19 cellular contexts compared by ENCODE assay signal in the genomic region with DNA sequence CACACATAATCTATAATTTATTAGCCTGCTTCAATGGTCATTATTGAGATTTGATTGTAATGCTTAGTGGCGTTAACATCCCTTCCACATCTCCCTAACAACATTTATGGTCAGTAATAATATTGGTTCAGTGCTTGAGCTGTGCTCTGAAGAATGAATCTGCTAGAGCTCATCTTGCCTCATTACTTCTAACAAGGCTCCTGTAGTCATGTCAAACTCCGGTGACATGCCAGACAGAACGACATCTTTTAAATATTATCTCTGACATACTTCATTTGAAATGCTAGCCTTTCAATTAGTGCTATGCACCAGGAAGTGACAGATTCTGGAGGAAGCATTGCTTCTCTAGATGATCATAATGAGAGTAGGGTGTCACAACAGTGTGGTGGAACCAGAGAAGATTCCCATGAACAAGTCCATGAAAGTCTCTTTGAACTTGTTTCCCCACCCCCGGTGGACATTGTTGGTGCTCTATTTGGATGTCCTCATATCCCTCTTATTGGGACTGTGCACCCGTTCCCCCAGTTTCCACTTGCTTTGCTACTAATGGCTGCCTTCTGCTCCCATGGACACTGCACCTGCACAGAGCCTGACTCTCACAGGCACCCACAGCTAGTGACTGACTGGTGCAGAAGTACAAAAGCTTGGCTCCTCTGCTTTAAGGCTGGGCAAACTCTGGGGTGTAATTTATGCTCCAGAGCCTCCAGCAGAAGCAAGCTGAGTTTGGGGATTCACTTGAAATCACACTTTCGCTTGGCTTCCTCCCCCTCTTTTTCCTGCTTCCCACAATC.
DNase-seq lines count a peak whose midpoint lies in the region; ATAC-seq and TF ChIP-seq lines count a peak whose summit lies in the region.
"Had no signal": no experiment of that assay in that cellular context is flagged by ENCODE, and none has a peak within 500 bp of the region (broad histone marks: within the 10 kb centered on the region; RNA-seq: fewer than 3 reads in every experiment).

No MANE protein-coding gene starts in this region.

- DNase-seq in H9: no peak
- DNase-seq in IMR-90: no peak
- DNase-seq in inferior parietal cortex (ENCODE audit: extremely low spot score): peak; percentile 4
- DNase-seq in trophoblast cell: peak in 1 of 2 donors; percentile 41
- no peak for DNase-seq in NCI-H187 (lab: John Stamatoyannopoulos, UW)
- DNase-seq in stimulated activated effector memory CD8-positive, alpha-beta T cell treated with anti-CD3 and anti-CD28 coated beads, Interleukin-12 subunit alpha, Interleukin-12 subunit beta, amount 100 ng/mL, for 72 hours (ENCODE audit: low spot score in 2 of 2): no peak
- DNase-seq in upper lobe of right lung: no peak
- DNase-seq: ACHN; BE2C; CD4-positive, CD25-positive, alpha-beta regulatory T cell; CD8-positive, alpha-beta memory T cell; COR-L47; DMS 273 treated with DMSO at 0.1 percent for 48 hours; DND-41; EL; GOT3; H7 had no signal

- H3K9me3 ChIP-seq in H9 (ENCODE audit: control insufficient read depth, low read depth, low read length) (no peaks in the 10 kb centered on the region), IMR-90 (ENCODE audit: control insufficient read depth, insufficient read depth, low read length) (no peaks in the 10 kb centered on the region), trophoblast cell (ENCODE audit: insufficient read depth, low read depth, low read length) (peaks cover 2% of the 10 kb centered on the region), upper lobe of right lung (no peaks in the 10 kb centered on the region)
- H3K9me3 ChIP-seq: BE2C had no signal

- no peak overlapping the region for H4K12ac ChIP-seq in trophoblast cell (ENCODE audit: low read depth, low read length)

- H3K4me3 ChIP-seq in IMR-90 (ENCODE audit: insufficient read depth, low read depth, low read length) (no peak overlapping the region), trophoblast cell (ENCODE audit: low read depth, low read length) (peak overlapping the region; percentile 4), upper lobe of right lung (no peak overlapping the region)
- H3K4me3 ChIP-seq: K562 had no signal

- no peaks in the 10 kb centered on the region for H3K79me1 ChIP-seq in H9 (ENCODE audit: insufficient read depth, low read depth, low read length, poor library complexity, severe bottlenecking)
- H3K79me1 ChIP-seq in IMR-90 (ENCODE audit: low read depth in 1 of 2, low read length in 2 of 2): no peaks in the 10 kb centered on the region
- H3K79me1 ChIP-seq in trophoblast cell (ENCODE audit: low read length): peaks cover 12% of the 10 kb centered on the region

- H2BK120ac ChIP-seq in H9 (ENCODE audit: low read depth, low read length, poor library complexity, severe bottlenecking) (no peak overlapping the region), IMR-90 (ENCODE audit: low read depth, low read length) (peak overlapping the region; percentile 14; the same call in 1 of the 2 replicates), trophoblast cell (ENCODE audit: insufficient read depth, low read length, poor library complexity) (peak overlapping the region; percentile 93)

- in situ Hi-C loops in IMR-90 (cut with MboI; ENCODE audit: low sequenced_read_pairs): no loop called here

- H3K9me3 Mint-ChIP-seq in H9: no peaks in the 10 kb centered on the region
- H3K9me3 Mint-ChIP-seq in stimulated activated effector memory CD8-positive, alpha-beta T cell treated with anti-CD3 and anti-CD28 coated beads, Interleukin-12 subunit alpha, Interleukin-12 subunit beta, amount 100 ng/mL, for 72 hours: peaks cover 8% of the 10 kb centered on the region

- H3K4me1 Mint-ChIP-seq in H9: peaks cover 16 to 20% of the 10 kb centered on the region in 2 experiments
- H3K4me1 Mint-ChIP-seq in stimulated activated effector memory CD8-positive, alpha-beta T cell treated with anti-CD3 and anti-CD28 coated beads, Interleukin-12 subunit alpha, Interleukin-12 subunit beta, amount 100 ng/mL, for 72 hours: no peaks in the 10 kb centered on the region
- H3K4me1 Mint-ChIP-seq: CD4-positive, CD25-positive, alpha-beta regulatory T cell; CD8-positive, alpha-beta memory T cell had no signal

- H3K18ac ChIP-seq in H9 (ENCODE audit: insufficient read length, low read depth, low read length): no peak overlapping the region
- H3K18ac ChIP-seq in IMR-90 (ENCODE audit: low read depth, low read length): no peak overlapping the region
- H3K18ac ChIP-seq in trophoblast cell (ENCODE audit: low read length): peak overlapping the region; percentile 25

- no peak overlapping the region for H2AK9ac ChIP-seq in IMR-90 (replicated peaks; ENCODE audit: low read depth, low read length, poor library complexity)

- CTCF ChIA-PET in IMR-90 (lab: Yijun Ruan, JAX): interaction anchor here (0.6 to 1.5 kb wide), 2 partner anchors 530 to 532 kb away, joined by 3 to 9 read pairs; no protein-coding TSS in a partner anchor

- H2BK15ac ChIP-seq in H9 (ENCODE audit: low read depth, low read length) (no peak overlapping the region), IMR-90 (ENCODE audit: low read depth, low read length) (no peak overlapping the region)

- no peaks in the 10 kb centered on the region for H3K23me2 ChIP-seq in H9 (ENCODE audit: insufficient read length, low read depth, low read length, poor library complexity, severe bottlenecking)

- H4K5ac ChIP-seq in H9 (ENCODE audit: insufficient read length, low read depth, low read length): no peak overlapping the region
- H4K5ac ChIP-seq in IMR-90 (ENCODE audit: low read depth, low read length): no peak overlapping the region

- ATAC-seq in IMR-90 (ENCODE audit: low read depth) (no peak), GM21529 (IDR thresholded peaks at IDR 0.05; ENCODE audit: unreplicated experiment) (no peak), upper lobe of right lung (no peak)
- ATAC-seq in stimulated activated effector memory CD8-positive, alpha-beta T cell treated with anti-CD3 and anti-CD28 coated beads, Interleukin-12 subunit alpha, Interleukin-12 subunit beta, amount 100 ng/mL, for 72 hours: no peak
- ATAC-seq: K562 had no signal

- no peak overlapping the region for H3K4me3 Mint-ChIP-seq in H9
- no peak overlapping the region for H3K4me3 Mint-ChIP-seq in stimulated activated effector memory CD8-positive, alpha-beta T cell treated with anti-CD3 and anti-CD28 coated beads, Interleukin-12 subunit alpha, Interleukin-12 subunit beta, amount 100 ng/mL, for 72 hours
- H3K4me3 Mint-ChIP-seq: CD4-positive, CD25-positive, alpha-beta regulatory T cell; CD8-positive, alpha-beta memory T cell had no signal

- 0 out of 2 replicates have a peak, but pooled peaks cover 4% of the 10 kb centered on the region for H3K27me3 Mint-ChIP-seq in H9 (ENCODE audit: low read depth)
- H3K27me3 Mint-ChIP-seq: CD4-positive, CD25-positive, alpha-beta regulatory T cell; CD8-positive, alpha-beta memory T cell had no signal

- no peak overlapping the region for H3K4me2 ChIP-seq in H9 (ENCODE audit: insufficient read depth, insufficient read length, low read length)
- H3K4me2 ChIP-seq in IMR-90 (ENCODE audit: low read depth, low read length): no peak overlapping the region
- no peak overlapping the region for H3K4me2 ChIP-seq in trophoblast cell (ENCODE audit: low read length)

- H3K9ac ChIP-seq in H9 (ENCODE audit: extremely low read depth, insufficient read length, low read length) (no peak overlapping the region), IMR-90 (ENCODE audit: low read depth, low read length) (no peak overlapping the region), trophoblast cell (ENCODE audit: low read length) (no peak overlapping the region)

- BruUV-seq in IMR-90 (replicated peaks; lab: Mats Ljungman, UMichigan): no TSS peak

- H2BK12ac ChIP-seq in H9 (ENCODE audit: insufficient read length, low read depth, low read length) (no peak overlapping the region), trophoblast cell (ENCODE audit: low read length) (peak overlapping the region; percentile 97)

- H3K4me1 ChIP-seq in H9 (ENCODE audit: insufficient read depth, low read length) (no peaks in the 10 kb centered on the region; the same call in 1 of the 2 replicates), IMR-90 (ENCODE audit: control insufficient read depth, insufficient read depth, low read length) (no peaks in the 10 kb centered on the region), trophoblast cell (ENCODE audit: control insufficient read depth in 1 of 2, insufficient read depth in 2 of 2, low read length in 2 of 2) (peaks cover 5 to 7% of the 10 kb centered on the region in 2 experiments), upper lobe of right lung (no peaks in the 10 kb centered on the region)
- H3K4me1 ChIP-seq: BE2C had no signal

- no peak overlapping the region for H3K23ac ChIP-seq in H9 (ENCODE audit: insufficient read length, low read depth, low read length)
- no peak overlapping the region for H3K23ac ChIP-seq in IMR-90 (ENCODE audit: low read depth, low read length)
- H3K23ac ChIP-seq in trophoblast cell (ENCODE audit: low read length): no peak overlapping the region

- H2BK20ac ChIP-seq in H9 (ENCODE audit: low read depth, low read length, poor library complexity, severe bottlenecking) (no peak overlapping the region), IMR-90 (ENCODE audit: low read depth, low read length) (no peak overlapping the region)

- H4K8ac ChIP-seq in H9 (replicated peaks; ENCODE audit: insufficient read length, low read depth, low read length) (no peak overlapping the region), IMR-90 (ENCODE audit: low read depth in 2 of 2, low read length in 2 of 2) (no peak overlapping the region), trophoblast cell (ENCODE audit: low read depth, low read length) (peak overlapping the region; percentile 79)

- no peaks in the 10 kb centered on the region for H4K20me1 ChIP-seq in H9 (ENCODE audit: control insufficient read depth, insufficient read depth, insufficient read length)
- H4K20me1 ChIP-seq in IMR-90 (ENCODE audit: insufficient read depth, low read length): no peaks in the 10 kb centered on the region

- no CpG with 5 or more reads among the region's 6 CpGs for WGBS in H9 (ENCODE audit: extremely low coverage, insufficient read length, low lambda C conversion rate)
- 80% methylated on average over 2 of the region's 6 CpGs; no CpG with 5 or more reads in 1 of the 2 experiments for WGBS in IMR-90 (ENCODE audit: extremely low coverage in 2 of 2, insufficient read length in 1 of 2), 2 experiments
- no CpG with 5 or more reads among the region's 6 CpGs for WGBS in trophoblast cell (ENCODE audit: extremely low coverage, insufficient coverage, insufficient read length)

- H2AFZ ChIP-seq in H9 (ENCODE audit: low read length): no peak overlapping the region
- no peak overlapping the region for H2AFZ ChIP-seq in IMR-90 (replicated peaks; ENCODE audit: low read length, poor library complexity)
- H2AFZ ChIP-seq in trophoblast cell (ENCODE audit: insufficient read depth, low read length, poor library complexity): peak overlapping the region; percentile 61

- H3K14ac ChIP-seq in H9 (ENCODE audit: insufficient read depth, low read length): peak overlapping the region; percentile 29; the same call in 1 of the 2 replicates
- H3K14ac ChIP-seq in IMR-90 (replicated peaks; ENCODE audit: low read depth, low read length): no peak overlapping the region
- peak overlapping the region; percentile 59 for H3K14ac ChIP-seq in trophoblast cell (ENCODE audit: low read length)

- no peaks in the 10 kb centered on the region for H3K36me3 Mint-ChIP-seq in H9 (ENCODE audit: insufficient read depth in 1 of 3, low read depth in 3 of 3)
- H3K36me3 Mint-ChIP-seq in stimulated activated effector memory CD8-positive, alpha-beta T cell treated with anti-CD3 and anti-CD28 coated beads, Interleukin-12 subunit alpha, Interleukin-12 subunit beta, amount 100 ng/mL, for 72 hours: no peaks in the 10 kb centered on the region
- H3K36me3 Mint-ChIP-seq: CD4-positive, CD25-positive, alpha-beta regulatory T cell; CD8-positive, alpha-beta memory T cell had no signal

- no peak overlapping the region for H3K56ac ChIP-seq in H9 (ENCODE audit: insufficient read length, low read depth, low read length)
- H3K56ac ChIP-seq in IMR-90 (ENCODE audit: extremely low read depth, insufficient read depth, low read length): no peak overlapping the region

- H3K27me3 ChIP-seq in H9 (ENCODE audit: insufficient read depth, low read length) (no peaks in the 10 kb centered on the region), IMR-90 (ENCODE audit: control insufficient read depth, insufficient read depth, low read length) (peaks cover 3% of the 10 kb centered on the region; the same call in 1 of the 2 replicates), trophoblast cell (ENCODE audit: insufficient read depth, low read length) (no peaks in the 10 kb centered on the region), upper lobe of right lung (no peaks in the 10 kb centered on the region)
- H3K27me3 ChIP-seq: BE2C had no signal

- dilution Hi-C loops in IMR-90 (cut with HindIII; ENCODE audit: low sequenced_read_pairs, unreplicated experiment): no loop called here

- intact Hi-C loops in IMR-90 (cut with micrococcal nuclease): loop anchor here (2.0 to 5.0 kb wide), 3 partner anchors 241 to 335 kb away; no protein-coding TSS in a partner anchor
- intact Hi-C loops in upper lobe of right lung (cut with DNase I): no loop called here

- H3K79me2 ChIP-seq in H9 (ENCODE audit: insufficient read depth, low read length): no peaks in the 10 kb centered on the region
- H3K79me2 ChIP-seq in trophoblast cell (ENCODE audit: control insufficient read depth, insufficient read depth, low read length, poor library complexity): no peaks in the 10 kb centered on the region

- H2AK5ac ChIP-seq in H9 (ENCODE audit: insufficient read length, low read length) (no peak overlapping the region), IMR-90 (ENCODE audit: low read depth, low read length) (no peak overlapping the region), trophoblast cell (ENCODE audit: low read length) (peak overlapping the region; percentile 67)

- no peak overlapping the region for H3T11ph ChIP-seq in H9 (ENCODE audit: low read length)

- H4K91ac ChIP-seq in H9 (ENCODE audit: insufficient read length, low read depth, low read length) (no peak overlapping the region), IMR-90 (ENCODE audit: insufficient read depth, low read depth, low read length) (no peak overlapping the region), trophoblast cell (ENCODE audit: low read depth, low read length) (peak overlapping the region; percentile 94)

- TF ChIP-seq RAD21 in IMR-90 (IDR thresholded peaks at IDR 0.05; ENCODE audit: low read length): no peak

- no peaks in the 10 kb centered on the region for H3K9me1 ChIP-seq in IMR-90 (ENCODE audit: insufficient read depth, low read length)

- H3K36me3 ChIP-seq in IMR-90 (ENCODE audit: control insufficient read depth, insufficient read depth, low read length): no peaks in the 10 kb centered on the region
- H3K36me3 ChIP-seq in trophoblast cell (ENCODE audit: control insufficient read depth in 1 of 2, insufficient read depth in 2 of 2, low read length in 2 of 2): no peaks in the 10 kb centered on the region
- H3K36me3 ChIP-seq in upper lobe of right lung: no peaks in the 10 kb centered on the region
- H3K36me3 ChIP-seq: BE2C had no signal

- no peak overlapping the region for H2BK5ac ChIP-seq in H9 (ENCODE audit: insufficient read length, low read length)
- no peak overlapping the region for H2BK5ac ChIP-seq in IMR-90 (ENCODE audit: low read depth, low read length, poor library complexity, severe bottlenecking)
- peak overlapping the region; percentile 42 for H2BK5ac ChIP-seq in trophoblast cell (ENCODE audit: low read depth, low read length, poor library complexity)

- H3K27ac ChIP-seq in H9 (ENCODE audit: insufficient read length, low read depth, low read length) (no peak overlapping the region), IMR-90 (ENCODE audit: insufficient read depth, low read length) (no peak overlapping the region), trophoblast cell (ENCODE audit: low read depth, low read length) (peak overlapping the region; percentile 71), upper lobe of right lung (no peak overlapping the region)

- no peak overlapping the region for H3K27ac Mint-ChIP-seq in H9
- H3K27ac Mint-ChIP-seq in stimulated activated effector memory CD8-positive, alpha-beta T cell treated with anti-CD3 and anti-CD28 coated beads, Interleukin-12 subunit alpha, Interleukin-12 subunit beta, amount 100 ng/mL, for 72 hours: no peak overlapping the region
- H3K27ac Mint-ChIP-seq: CD4-positive, CD25-positive, alpha-beta regulatory T cell; CD8-positive, alpha-beta memory T cell had no signal

- TF ChIP-seq POLR2A in IMR-90 (IDR thresholded peaks at IDR 0.05; ENCODE audit: low read depth, low read length): no peak

- TF ChIP-seq CTCF in H9 (conservative IDR thresholded peaks at IDR 0.05) (no peak), IMR-90 (conservative IDR thresholded peaks at IDR 0.05; ENCODE audit: low read depth, low read length) (no peak), upper lobe of right lung (IDR thresholded peaks at IDR 0.05) (no peak)

- POLR2A ChIA-PET in IMR-90 (lab: Charles Lee; ENCODE audit: unreplicated experiment): no interaction called here

- no peak overlapping the region for H3K4ac ChIP-seq in H9 (ENCODE audit: low read depth, low read length)
- no peak overlapping the region for H3K4ac ChIP-seq in IMR-90 (ENCODE audit: low read depth, low read length)
- H3K4ac ChIP-seq in trophoblast cell (ENCODE audit: low read depth, low read length): peak overlapping the region; percentile 10
